Comparison of ENCODE assay signal across 23 cellular contexts in genomic region chr7:1678070-1678543, GRCh38. TPM values are rescaled to one million over a fixed set of nuclear protein-coding genes. Genes with fewer than 3 reads are reported as not detected.
DNase-seq lines count a peak whose midpoint lies in the region; ATAC-seq and TF ChIP-seq lines count a peak whose summit lies in the region.
"Had no signal": no experiment of that assay in that cellular context is flagged by ENCODE, and none has a peak within 500 bp of the region (broad histone marks: within the 10 kb centered on the region; RNA-seq: fewer than 3 reads in every experiment).

No MANE protein-coding gene starts in this region.

- TF ChIP-seq CTCF in 22Rv1 (IDR thresholded peaks at IDR 0.05) (peak; percentile 17; the same call in 1 of the 2 replicates), ascending aorta (IDR thresholded peaks at IDR 0.05) (no peak), osteocyte (IDR thresholded peaks at IDR 0.05) (no peak), psoas muscle (IDR thresholded peaks at IDR 0.05) (no peak)

- H3K36me3 ChIP-seq in ascending aorta, result no peaks in the 10 kb centered on the region
- H3K36me3 ChIP-seq in psoas muscle (ENCODE audit: insufficient read depth in 1 of 2, low read depth in 1 of 2), result no peaks in the 10 kb centered on the region
- H3K36me3 ChIP-seq: heart left ventricle, Peyer's patch, spleen, tibial artery had no signal

- no peak overlapping the region for H3K4me3 Mint-ChIP-seq in osteocyte (ENCODE audit: unreplicated experiment)
- H3K4me3 Mint-ChIP-seq: activated naive CD8-positive, alpha-beta T cell treated with anti-CD3 and anti-CD28 coated beads, Interleukin-2, amount 10 ng/mL, durations not matched to agents 7 days and 5 days; CD8-positive, alpha-beta T cell; mesothelial cell of epicardium; naive thymus-derived CD4-positive, alpha-beta T cell had no signal

- H3K4me3 ChIP-seq in ascending aorta (no peak overlapping the region), psoas muscle (no peak overlapping the region)
- H3K4me3 ChIP-seq: heart left ventricle, Peyer's patch, spleen, tibial artery had no signal

- ATAC-seq in psoas muscle, result no peak
- ATAC-seq: CD8-positive, alpha-beta T cell; naive thymus-derived CD4-positive, alpha-beta T cell had no signal

- no peak overlapping the region for H3K27ac Mint-ChIP-seq in osteocyte (ENCODE audit: unreplicated experiment)
- H3K27ac Mint-ChIP-seq: activated naive CD8-positive, alpha-beta T cell treated with anti-CD3 and anti-CD28 coated beads, Interleukin-2, amount 10 ng/mL, durations not matched to agents 7 days and 5 days; CD8-positive, alpha-beta T cell; mesothelial cell of epicardium; naive thymus-derived CD4-positive, alpha-beta T cell had no signal

- peaks cover 7% of the 10 kb centered on the region for H3K9me3 Mint-ChIP-seq in osteocyte (ENCODE audit: unreplicated experiment)

- DNase-seq in AG20443 (ENCODE audit: low spot score) (peak; percentile 5), ascending aorta (ENCODE audit: low spot score in 2 of 2) (peak; percentile 2 to 54), osteocyte (ENCODE audit: extremely low spot score, unreplicated experiment) (peak; percentile 82), psoas muscle (no peak), NCI-H2171 (lab: John Stamatoyannopoulos, UW) (no peak), erythroblast (lab: John Stamatoyannopoulos, UW) (no peak)
- DNase-seq: activated naive CD8-positive, alpha-beta T cell treated with anti-CD3 and anti-CD28 coated beads, Interleukin-2, amount 10 ng/mL, durations not matched to agents 7 days and 5 days; GOT3; NCI-H1694 treated with DMSO at 0.1 percent for 48 hours; NCI-H2171 treated with DMSO at 0.1 percent for 48 hours; NCI-H524 treated with DMSO at 0.1 percent for 48 hours; retina; spleen; stimulated activated CD4-positive, alpha-beta T cell treated with anti-CD3 and anti-CD28 coated beads, Interleukin-2, amount 100 ng/mL, for 48 hours; stimulated activated naive CD4-positive, alpha-beta T cell treated with Interleukin-2 at 50 U/mL for 16 hours; T-helper 1 cell had no signal

- H3K36me3 Mint-ChIP-seq in osteocyte (ENCODE audit: unreplicated experiment), result no peaks in the 10 kb centered on the region
- H3K36me3 Mint-ChIP-seq: activated naive CD8-positive, alpha-beta T cell treated with anti-CD3 and anti-CD28 coated beads, Interleukin-2, amount 10 ng/mL, durations not matched to agents 7 days and 5 days; CD8-positive, alpha-beta T cell had no signal

- 87 to 89% (median 89%) methylated on average over 10 to 14 of the region's 14 CpGs for WGBS in psoas muscle, 3 donors

- peaks cover 16% of the 10 kb centered on the region for H3K27me3 Mint-ChIP-seq in osteocyte (ENCODE audit: unreplicated experiment)

- H3K27me3 ChIP-seq in ascending aorta (no peaks in the 10 kb centered on the region), psoas muscle (ENCODE audit: insufficient read depth in 3 of 3, low read length in 2 of 3) (peaks cover 0 to 43% (median 5%) of the 10 kb centered on the region in 3 donors)
- H3K27me3 ChIP-seq: Peyer's patch had no signal

- no peaks in the 10 kb centered on the region for H3K4me1 Mint-ChIP-seq in osteocyte (ENCODE audit: unreplicated experiment)
- H3K4me1 Mint-ChIP-seq: activated naive CD8-positive, alpha-beta T cell treated with anti-CD3 and anti-CD28 coated beads, Interleukin-2, amount 10 ng/mL, durations not matched to agents 7 days and 5 days; naive thymus-derived CD4-positive, alpha-beta T cell had no signal

- H3K4me1 ChIP-seq in ascending aorta (no peaks in the 10 kb centered on the region), psoas muscle (no peaks in the 10 kb centered on the region)
- H3K4me1 ChIP-seq: heart left ventricle, Peyer's patch, spleen, tibial artery had no signal

- no peak for TF ChIP-seq POLR2A in erythroblast (IDR thresholded peaks at IDR 0.05; ENCODE audit: low read length)

- intact Hi-C loops in ascending aorta (cut with DNase I), result no loop called here
- intact Hi-C loops in psoas muscle (cut with DNase I), result no loop called here

- H3K27ac ChIP-seq in 22Rv1 (no peak overlapping the region), ascending aorta (no peak overlapping the region), psoas muscle (no peak overlapping the region)
- H3K27ac ChIP-seq: heart left ventricle, Peyer's patch, spleen, tibial artery had no signal

- no peaks in the 10 kb centered on the region for H3K9me3 ChIP-seq in ascending aorta
- peaks cover 9% of the 10 kb centered on the region for H3K9me3 ChIP-seq in psoas muscle
- H3K9me3 ChIP-seq: Peyer's patch had no signal

RNA-seq across cellular contexts. Expression of gene ELFN1, which starts 8.0 kb away (rescaled TPM):
- 7.3 TPM for total RNA-seq in ascending aorta
- total RNA-seq in osteocyte, result 0.62 and 0.73 TPM in 2 replicates
- total RNA-seq in psoas muscle, result under 1 TPM; 0.46 to 0.73 (median 0.66) TPM
- polyA plus RNA-seq in psoas muscle, result under 1 TPM; 0.11 to 0.87 (median 0.27) TPM
- total RNA-seq: activated naive CD8-positive, alpha-beta T cell treated with anti-CD3 and anti-CD28 coated beads, Interleukin-2, amount 10 ng/mL, durations not matched to agents 7 days and 5 days; CD8-positive, alpha-beta T cell had no signal
- polyA plus RNA-seq: naive thymus-derived CD4-positive, alpha-beta T cell had no signal

Comparison
In these comparisons a context has a peak if more than half of its experiments do, and no peak if none do; other contexts are left out.
1. DNase-seq: peak in AG20443 (single experiment), ascending aorta (2 of 2) and osteocyte (single experiment); none in psoas muscle (0 of 2), NCI-H2171 (single experiment) and erythroblast (0 of 2).